8 cellular contexts compared by ENCODE assay signal in genomic region chr18:3592864-3593263, GRCh38.
DNase-seq lines count a peak whose midpoint lies in the region; ATAC-seq, FAIRE-seq and TF ChIP-seq lines count a peak whose summit lies in the region.

No MANE protein-coding gene starts in this region.

- H3K27me3 Mint-ChIP-seq in osteocyte (ENCODE audit: unreplicated experiment), result no peaks in the 10 kb centered on the region

- H3K27me3 ChIP-seq in Panc1 (ENCODE audit: control insufficient read depth, insufficient read depth, low read length) (no peaks in the 10 kb centered on the region), endothelial cell of umbilical vein (ENCODE audit: control insufficient read depth in 2 of 2, insufficient read depth in 2 of 2, low read length in 2 of 2) (no peaks in the 10 kb centered on the region)

- H3K4me3 Mint-ChIP-seq in osteocyte (ENCODE audit: unreplicated experiment), result peak overlapping the region; percentile 74

- H3K4me1 ChIP-seq in Panc1 (ENCODE audit: control insufficient read depth, insufficient read depth, low read length), result peaks cover 70% of the 10 kb centered on the region
- H3K4me1 ChIP-seq in endothelial cell of umbilical vein (ENCODE audit: control insufficient read depth, extremely low read depth, insufficient read depth, low read length), result peaks cover 47% of the 10 kb centered on the region

- peak overlapping the region; percentile 82 for H3K27ac ChIP-seq in C4-2B
- peak overlapping the region; percentile 96 for H3K27ac ChIP-seq in Panc1 (ENCODE audit: low read length)
- peak overlapping the region; percentile 100 for H3K27ac ChIP-seq in endothelial cell of umbilical vein (ENCODE audit: insufficient read depth, low read depth, low read length)

- dilution Hi-C loops in endothelial cell of umbilical vein (cut with MboI; ENCODE audit: extremely low pct_ligation_motif_present, low sequenced_read_pairs), result no loop called here

- peak; percentile 18 for FAIRE-seq in endothelial cell of umbilical vein (lab: Jason Lieb, UNC)

- peak overlapping the region; percentile 100 for H3K9ac ChIP-seq in endothelial cell of umbilical vein (replicated peaks; ENCODE audit: extremely low read depth, insufficient read depth, low read length)

- CTCF ChIA-PET in Panc1 (lab: Charles Lee) (interaction anchor here (0.7 kb wide), 1 partner anchor 85 kb away, joined by 4 read pairs; no protein-coding TSS in a partner anchor), endothelial cell of umbilical vein (lab: Charles Lee) (interaction anchor here (0.6 to 5.5 kb wide), 9 partner anchors 10 to 327 kb away, joined by 3 to 154 read pairs (median 17); no protein-coding TSS in a partner anchor)

- H3K36me3 Mint-ChIP-seq in osteocyte (ENCODE audit: unreplicated experiment), result peaks cover 4% of the 10 kb centered on the region

- no peak overlapping the region for H2AFZ ChIP-seq in endothelial cell of umbilical vein (ENCODE audit: low read depth, low read length)

- no peak for TF ChIP-seq CTCF in C4-2B (conservative IDR thresholded peaks at IDR 0.05)
- TF ChIP-seq CTCF in Panc1 (IDR thresholded peaks at IDR 0.05), result no peak
- TF ChIP-seq CTCF in endothelial cell of umbilical vein (IDR thresholded peaks at IDR 0.05; ENCODE audit: extremely low read depth in 1 of 2, insufficient read depth in 1 of 2, low read depth in 1 of 2, low read length in 2 of 2), result no peak
- no peak for TF ChIP-seq CTCF in osteocyte (IDR thresholded peaks at IDR 0.05)

- TF ChIP-seq POLR2A in endothelial cell of umbilical vein (IDR thresholded peaks at IDR 0.05; ENCODE audit: low read depth, low read length), result no peak

- H3K9me3 Mint-ChIP-seq in osteocyte (ENCODE audit: unreplicated experiment), result no peaks in the 10 kb centered on the region

- H3K4me3 ChIP-seq in Panc1 (ENCODE audit: low read depth in 2 of 2, low read length in 2 of 2) (peak overlapping the region; percentile 50 to 86; a peak in 2 of 4 replicates), endothelial cell of umbilical vein (replicated peaks in 1 of 3; ENCODE audit: insufficient read depth in 1 of 3, low read depth in 1 of 3, low read length in 3 of 3) (peak overlapping the region in 1 of 3 experiments; percentile 52)

- ATAC-seq in Panc1, result no peak
- ATAC-seq in GM21717 (IDR thresholded peaks at IDR 0.05; ENCODE audit: unreplicated experiment), result no peak
- ATAC-seq in HG03139 (IDR thresholded peaks at IDR 0.05; ENCODE audit: unreplicated experiment), result no peak

- peaks cover 51% of the 10 kb centered on the region for H3K4me1 Mint-ChIP-seq in osteocyte (ENCODE audit: unreplicated experiment)

- intact Hi-C loops in Panc1 (cut with micrococcal nuclease; ENCODE audit: unreplicated experiment), result loop anchor here (2.0 to 5.0 kb wide), 3 partner anchors 86 to 331 kb away; partner anchors contain the start of gene MYL12B
- intact Hi-C loops in endothelial cell of umbilical vein (cut with micrococcal nuclease), result loop anchor here (5.0 kb wide), 1 partner anchor 404 kb away; no protein-coding TSS in a partner anchor

- H4K20me1 ChIP-seq in endothelial cell of umbilical vein (replicated peaks; ENCODE audit: control insufficient read depth, extremely low read depth, insufficient read depth, low read length), result no peaks in the 10 kb centered on the region

- H3K4me2 ChIP-seq in endothelial cell of umbilical vein (ENCODE audit: insufficient read depth, low read length), result peak overlapping the region; percentile 62

- H3K9me3 ChIP-seq in Panc1 (ENCODE audit: control insufficient read depth, insufficient read depth, low read depth, low read length) (no peaks in the 10 kb centered on the region), endothelial cell of umbilical vein (replicated peaks; ENCODE audit: control insufficient read depth, insufficient read depth, low read length) (no peaks in the 10 kb centered on the region)

- peaks cover 3% of the 10 kb centered on the region for H3K79me2 ChIP-seq in endothelial cell of umbilical vein (ENCODE audit: control insufficient read depth, insufficient read depth, low read length)

- H3K9me1 ChIP-seq in endothelial cell of umbilical vein (replicated peaks; ENCODE audit: control insufficient read depth, extremely low read depth, insufficient read depth, low read length), result no peaks in the 10 kb centered on the region

- DNase-seq in Panc1 (ENCODE audit: low read depth, low spot score), result no peak
- DNase-seq in endothelial cell of umbilical vein (ENCODE audit: low read depth, low spot score), result no peak
- no peak for DNase-seq in osteocyte (ENCODE audit: extremely low spot score, unreplicated experiment)
- no peak for DNase-seq in activated CD4-positive, CD25-positive, alpha-beta regulatory T cell (lab: John Stamatoyannopoulos, UW)
- no peak for DNase-seq in NCI-H128 (lab: John Stamatoyannopoulos, UW; ENCODE audit: unreplicated experiment)

- H3K36me3 ChIP-seq in Panc1 (ENCODE audit: control insufficient read depth, insufficient read depth, low read length) (no peaks in the 10 kb centered on the region; the same call in 1 of the 2 replicates), endothelial cell of umbilical vein (ENCODE audit: control insufficient read depth in 2 of 2, extremely low read depth in 1 of 2, insufficient read depth in 2 of 2, low read length in 2 of 2) (no peaks in the 10 kb centered on the region)

- H3K27ac Mint-ChIP-seq in osteocyte (ENCODE audit: unreplicated experiment), result peak overlapping the region; percentile 98

- POLR2A ChIA-PET in Panc1 (lab: Charles Lee), result no interaction called here
- POLR2A ChIA-PET in endothelial cell of umbilical vein (lab: Charles Lee), result no interaction called here

- in situ Hi-C loops in Panc1 (cut with HindIII; ENCODE audit: low pct_unique_long_range_greater_than_20kb, low sequenced_read_pairs), result no loop called here

- BruUV-seq in Panc1 (replicated peaks; lab: Mats Ljungman, UMichigan) (no TSS peak), endothelial cell of umbilical vein (replicated peaks; lab: Mats Ljungman, UMichigan) (no TSS peak)

TF ChIP-seq in endothelial cell of umbilical vein, 7 proteins besides CTCF, POLR2A, EP300 and RAD21:
- TF ChIP-seq EZH2 (IDR thresholded peaks at IDR 0.05; ENCODE audit: borderline replicate concordance, low read depth, low read length, severe bottlenecking), result no peak
- no peak for TF ChIP-seq POLR2AphosphoS5 (IDR thresholded peaks at IDR 0.05; ENCODE audit: insufficient read depth, low read depth, low read length)
- TF ChIP-seq MYC (IDR thresholded peaks at IDR 0.05; ENCODE audit: low read depth, low read length), result no peak
- TF ChIP-seq GATA2 (IDR thresholded peaks at IDR 0.05; ENCODE audit: insufficient read depth, insufficient read length, low read depth, low read length), result no peak
- TF ChIP-seq FOS (IDR thresholded peaks at IDR 0.05; ENCODE audit: borderline replicate concordance, insufficient read depth, low read length), result no peak
- TF ChIP-seq, protein P1, sequence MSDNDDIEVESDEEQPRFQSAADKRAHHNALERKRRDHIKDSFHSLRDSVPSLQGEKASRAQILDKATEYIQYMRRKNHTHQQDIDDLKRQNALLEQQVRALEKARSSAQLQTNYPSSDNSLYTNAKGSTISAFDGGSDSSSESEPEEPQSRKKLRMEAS (IDR thresholded peaks at IDR 0.05; ENCODE audit: insufficient read depth, insufficient read length), result no peak
